Comparison of ENCODE assay signal across 9 cellular contexts in genomic region chr7:90613088-90613498, GRCh38. TPM values are rescaled to one million over a fixed set of nuclear protein-coding genes. Genes with fewer than 3 reads are reported as not detected.
DNase-seq lines count a peak whose midpoint lies in the region; ATAC-seq and TF ChIP-seq lines count a peak whose summit lies in the region.
"Had no signal": no experiment of that assay in that cellular context is flagged by ENCODE, and none has a peak within 500 bp of the region (broad histone marks: within the 10 kb centered on the region; RNA-seq: fewer than 3 reads in every experiment).

No MANE protein-coding gene starts in this region.

- peak; percentile 22 for TF ChIP-seq POLR2A in GM19193 (IDR thresholded peaks at IDR 0.05; ENCODE audit: extremely low read depth, insufficient read depth, insufficient read length)

- no peaks in the 10 kb centered on the region for H3K27me3 Mint-ChIP-seq in CD14-positive monocyte (ENCODE audit: low read depth in 3 of 3)
- H3K27me3 Mint-ChIP-seq in activated T-helper 1 cell treated with anti-CD3 and anti-CD28 coated beads, Interleukin-12 subunit alpha, Interleukin-12 subunit beta, Interleukin-2, Interleukin-4 antibody, amounts not matched to agents 30 ng/mL and 10 ng/mL and 1 ng/mL, durations not matched to agents 14 hours and 24 hours and 36 hours (ENCODE audit: insufficient read depth), result no peaks in the 10 kb centered on the region

- no peak overlapping the region for H3K4me3 ChIP-seq in foreskin fibroblast (ENCODE audit: low read depth in 1 of 2, low read length in 2 of 2)
- H3K4me3 ChIP-seq: heart left ventricle had no signal

- intact Hi-C loops in CD14-positive monocyte (cut with micrococcal nuclease), result no loop called here
- intact Hi-C loops in activated T-helper 1 cell treated with anti-CD3 and anti-CD28 coated beads, Interleukin-12 subunit alpha, Interleukin-12 subunit beta, Interleukin-2, Interleukin-4 antibody, amounts not matched to agents 30 ng/mL and 10 ng/mL and 1 ng/mL, durations not matched to agents 14 hours and 24 hours and 36 hours (cut with micrococcal nuclease), result loop anchor here (1.0 to 10.0 kb wide), 3 partner anchors 16 to 438 kb away; partner anchors contain the start of gene GTPBP10

- H3K4me1 Mint-ChIP-seq in CD14-positive monocyte, result peaks cover 20% of the 10 kb centered on the region
- peaks cover 17% of the 10 kb centered on the region for H3K4me1 Mint-ChIP-seq in activated T-helper 1 cell treated with anti-CD3 and anti-CD28 coated beads, Interleukin-12 subunit alpha, Interleukin-12 subunit beta, Interleukin-2, Interleukin-4 antibody, amounts not matched to agents 30 ng/mL and 10 ng/mL and 1 ng/mL, durations not matched to agents 14 hours and 24 hours and 36 hours (ENCODE audit: low read depth)

- DNase-seq in CD14-positive monocyte (ENCODE audit: low spot score) (peak; percentile 86), HUDEP-2 (lab: John Stamatoyannopoulos, UW; ENCODE audit: unreplicated experiment in 76 of 76) (no peak), foreskin fibroblast (no peak), NCI-H2107 (lab: John Stamatoyannopoulos, UW) (no peak), ureter (ENCODE audit: low spot score) (no peak)
- DNase-seq in activated T-helper 1 cell treated with anti-CD3 and anti-CD28 coated beads, Interleukin-12 subunit alpha, Interleukin-12 subunit beta, Interleukin-2, Interleukin-4 antibody, amounts not matched to agents 30 ng/mL and 10 ng/mL and 1 ng/mL, durations not matched to agents 14 hours and 24 hours and 36 hours (ENCODE audit: low spot score), result no peak

- peaks cover 0 to 2% (median 0%) of the 10 kb centered on the region in 7 donors for H3K9me3 Mint-ChIP-seq in CD14-positive monocyte
- H3K9me3 Mint-ChIP-seq in activated T-helper 1 cell treated with anti-CD3 and anti-CD28 coated beads, Interleukin-12 subunit alpha, Interleukin-12 subunit beta, Interleukin-2, Interleukin-4 antibody, amounts not matched to agents 30 ng/mL and 10 ng/mL and 1 ng/mL, durations not matched to agents 14 hours and 24 hours and 36 hours, result no peaks in the 10 kb centered on the region

- H3K4me3 Mint-ChIP-seq in CD14-positive monocyte, result peak overlapping the region in 1 of 2 donors; percentile 48
- no peak overlapping the region for H3K4me3 Mint-ChIP-seq in activated T-helper 1 cell treated with anti-CD3 and anti-CD28 coated beads, Interleukin-12 subunit alpha, Interleukin-12 subunit beta, Interleukin-2, Interleukin-4 antibody, amounts not matched to agents 30 ng/mL and 10 ng/mL and 1 ng/mL, durations not matched to agents 14 hours and 24 hours and 36 hours

- TF ChIP-seq CTCF in CD14-positive monocyte (IDR thresholded peaks at IDR 0.05), result peak; percentile 24
- no peak for TF ChIP-seq CTCF in foreskin fibroblast (IDR thresholded peaks at IDR 0.05; ENCODE audit: low read depth, low read length)

- peak overlapping the region; percentile 80 to 94 (median 85) for H3K27ac Mint-ChIP-seq in CD14-positive monocyte
- H3K27ac Mint-ChIP-seq in activated T-helper 1 cell treated with anti-CD3 and anti-CD28 coated beads, Interleukin-12 subunit alpha, Interleukin-12 subunit beta, Interleukin-2, Interleukin-4 antibody, amounts not matched to agents 30 ng/mL and 10 ng/mL and 1 ng/mL, durations not matched to agents 14 hours and 24 hours and 36 hours, result peak overlapping the region; percentile 69

- peaks cover 13 to 15% of the 10 kb centered on the region in 2 donors for H3K36me3 Mint-ChIP-seq in CD14-positive monocyte
- no peaks in the 10 kb centered on the region for H3K36me3 Mint-ChIP-seq in activated T-helper 1 cell treated with anti-CD3 and anti-CD28 coated beads, Interleukin-12 subunit alpha, Interleukin-12 subunit beta, Interleukin-2, Interleukin-4 antibody, amounts not matched to agents 30 ng/mL and 10 ng/mL and 1 ng/mL, durations not matched to agents 14 hours and 24 hours and 36 hours (ENCODE audit: low read depth)

- peak; percentile 92 for ATAC-seq in HG03066 (IDR thresholded peaks at IDR 0.05; ENCODE audit: low read depth, unreplicated experiment)

RNA-seq across cellular contexts. Expression of gene CDK14, which starts 17.0 kb away (rescaled TPM):
- polyA plus RNA-seq in CD14-positive monocyte, result 1 to 10 TPM; 2.1 to 2.5 TPM
- 1.6 and 1.9 TPM in 2 replicates for total RNA-seq in activated T-helper 1 cell treated with anti-CD3 and anti-CD28 coated beads, Interleukin-12 subunit alpha, Interleukin-12 subunit beta, Interleukin-2, Interleukin-4 antibody, amounts not matched to agents 30 ng/mL and 10 ng/mL and 1 ng/mL, durations not matched to agents 14 hours and 24 hours and 36 hours
- 23.5 TPM for total RNA-seq in ureter
